In the genomic region with DNA sequence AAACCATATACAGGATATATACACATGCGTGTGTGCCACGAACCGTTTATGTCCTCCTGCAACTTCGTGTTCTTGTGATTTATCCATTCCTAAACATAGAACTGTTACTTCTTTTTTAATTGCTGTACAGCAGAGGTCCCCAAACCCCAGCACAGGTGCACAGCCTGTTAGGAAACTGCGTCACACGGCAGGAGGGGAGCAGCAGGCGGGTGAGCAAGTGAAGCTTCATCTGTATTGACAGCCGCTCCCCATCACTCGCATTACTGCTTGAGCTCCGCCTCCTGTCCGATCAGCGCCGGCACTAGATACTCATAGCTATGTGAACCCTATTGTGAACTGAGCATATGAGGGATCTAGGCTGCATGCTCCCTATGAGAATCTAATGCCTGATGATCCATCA, we compare ENCODE assay signal across 10 cellular contexts.
DNase-seq lines count a peak whose midpoint lies in the region; ATAC-seq and TF ChIP-seq lines count a peak whose summit lies in the region.
"Had no signal": no experiment of that assay in that cellular context is flagged by ENCODE, and none has a peak within 500 bp of the region (broad histone marks: within the 10 kb centered on the region; RNA-seq: fewer than 3 reads in every experiment).

No MANE protein-coding gene starts in this region.

- no peaks in the 10 kb centered on the region for H3K36me3 ChIP-seq in WERI-Rb-1
- H3K36me3 ChIP-seq: thoracic aorta had no signal

- H3K27ac ChIP-seq in WERI-Rb-1 = no peak overlapping the region
- H3K27ac ChIP-seq in RWPE1 = no peak overlapping the region
- no peak overlapping the region for H3K27ac ChIP-seq in coronary artery
- H3K27ac ChIP-seq: thoracic aorta had no signal

- CTCF ChIA-PET in RWPE1 (lab: Yijun Ruan, JAX) = interaction anchor here (0.6 to 0.7 kb wide), 3 partner anchors 103 to 479 kb away, joined by 3 read pairs; no protein-coding TSS in a partner anchor

- ATAC-seq in GM19328 (IDR thresholded peaks at IDR 0.05; ENCODE audit: unreplicated experiment) (peak; percentile 50), HG03520 (IDR thresholded peaks at IDR 0.05; ENCODE audit: unreplicated experiment) (no peak)

- H3K9me3 ChIP-seq in WERI-Rb-1 (ENCODE audit: severe bottlenecking) = no peaks in the 10 kb centered on the region
- H3K9me3 ChIP-seq: thoracic aorta had no signal

- DNase-seq in T-helper 1 cell (peak; percentile 19 to 73 (median 51)), WERI-Rb-1 (no peak), RWPE1 (ENCODE audit: low spot score) (no peak), coronary artery (ENCODE audit: low spot score) (no peak)
- DNase-seq in activated effector memory CD4-positive, alpha-beta T cell treated with Interleukin-2 at 50 U/mL for 16 hours = peak; percentile 43
- peak; percentile 26 to 41 for DNase-seq in stimulated activated CD4-positive, alpha-beta T cell treated with anti-CD3 and anti-CD28 coated beads, Interleukin-1b, Interleukin-23, amount 100 ng/mL, for 4 hours (ENCODE audit: low read depth in 2 of 2)
- DNase-seq: immature natural killer cell had no signal

- TF ChIP-seq CTCF in WERI-Rb-1 (IDR thresholded peaks at IDR 0.05; ENCODE audit: low read depth, low read length) = no peak
- no peak for TF ChIP-seq CTCF in RWPE1 (conservative IDR thresholded peaks at IDR 0.05; ENCODE audit: low read depth)
- TF ChIP-seq CTCF in coronary artery (IDR thresholded peaks at IDR 0.05) = no peak

- no peak overlapping the region for H3K4me3 ChIP-seq in WERI-Rb-1 (ENCODE audit: low read depth, low read length)
- no peak overlapping the region for H3K4me3 ChIP-seq in coronary artery
- H3K4me3 ChIP-seq: thoracic aorta had no signal

- POLR2A ChIA-PET in RWPE1 (lab: Yijun Ruan, JAX; ENCODE audit: low non-redundant PET) = no interaction called here

- no peaks in the 10 kb centered on the region for H3K27me3 ChIP-seq in WERI-Rb-1 (ENCODE audit: insufficient read depth, low read depth, severe bottlenecking)

Comparison
In these comparisons a context has a peak if more than half of its experiments do, and no peak if none do; other contexts are left out.
1. DNase-seq: peak in T-helper 1 cell (5 of 5), activated effector memory CD4-positive, alpha-beta T cell treated with Interleukin-2 at 50 U/mL for 16 hours (single experiment) and stimulated activated CD4-positive, alpha-beta T cell treated with anti-CD3 and anti-CD28 coated beads, Interleukin-1b, Interleukin-23, amount 100 ng/mL, for 4 hours (2 of 2); none in WERI-Rb-1 (single experiment), RWPE1 (single experiment) and coronary artery (single experiment).